ENCODE assay signal across 27 cellular contexts in the genomic region with DNA sequence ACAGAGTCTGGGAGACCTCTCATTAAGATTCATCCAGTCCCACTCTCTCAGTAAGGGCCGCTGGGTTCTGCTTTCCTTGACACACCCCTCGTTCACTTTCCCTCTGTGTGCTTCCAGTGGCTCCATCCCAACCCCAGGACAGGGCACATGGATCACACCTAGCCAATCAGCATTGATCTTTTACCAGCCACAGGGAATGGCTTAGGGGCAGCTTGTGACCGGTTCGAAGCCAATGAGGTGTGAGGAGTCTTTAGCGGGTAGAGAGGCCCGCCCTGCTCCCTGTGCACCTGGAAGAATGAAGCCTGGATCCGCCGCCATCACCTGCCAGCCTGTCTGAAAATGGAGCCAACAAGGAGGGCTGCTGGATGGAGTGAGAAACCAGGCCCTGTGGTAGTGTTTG. TPM values are rescaled to one million over a fixed set of nuclear protein-coding genes. Genes with fewer than 3 reads are reported as not detected.
"Had no signal": no experiment of that assay in that cellular context is flagged by ENCODE, and none has a peak within 500 bp of the region (broad histone marks: within the 10 kb centered on the region; RNA-seq: fewer than 3 reads in every experiment).

No MANE protein-coding gene starts in this region.

- H3K27me3 ChIP-seq: brain microvascular endothelial cell, gastrocnemius medialis, right atrium auricular region, thyroid gland, vagina had no signal

- DNase-seq: activated CD4-positive, alpha-beta T cell treated with anti-CD3 and anti-CD28 coated beads, Interleukin-2, amount 50 U/mL, for 1 hour; activated CD8-positive, alpha-beta memory T cell treated with anti-CD3 and anti-CD28 coated beads for 24 hours; activated CD8-positive, alpha-beta memory T cell treated with anti-CD3 and anti-CD28 coated beads, Interleukin-2, amount 50 U/mL, for 48 hours; activated effector memory CD4-positive, alpha-beta T cell treated with Interleukin-2 at 50 U/mL for 16 hours; activated naive CD4-positive, alpha-beta T cell treated with anti-CD3 and anti-CD28 coated beads, Interleukin-2, amount 50 U/mL, for 16 hours; activated T-cell treated with anti-CD3 and anti-CD28 coated beads, Interleukin-2, amount 50 U/mL, for 48 hours; aorta; brain microvascular endothelial cell; gastrocnemius medialis; immature natural killer cell; kidney glomerular epithelial cell; left ventricle myocardium inferior; mammary epithelial cell; nephron progenitor cell; stimulated activated CD4-positive, alpha-beta T cell treated with anti-CD3 and anti-CD28 coated beads, Interleukin-12 subunit alpha, Interleukin-12 subunit beta, amount 100 ng/mL, for 4 hours; stimulated activated CD4-positive, alpha-beta T cell treated with anti-CD3 and anti-CD28 coated beads, Interleukin-1b, Interleukin-23, amount 100 ng/mL, for 48 hours; stimulated activated CD8-positive, alpha-beta memory T cell treated with anti-CD3 and anti-CD28 coated beads, Interleukin-4, amount 100 ng/mL, for 48 hours; stimulated activated naive CD4-positive, alpha-beta T cell; T1000; thyroid gland had no signal

- H3K36me3 ChIP-seq: brain microvascular endothelial cell, gastrocnemius medialis, left ventricle myocardium inferior, prostate gland, right atrium auricular region, thyroid gland, vagina had no signal

- ATAC-seq: activated CD4-positive, CD25-positive, alpha-beta regulatory T cell treated with anti-CD3 and anti-CD28 coated beads, Interleukin-2, amount 50 U/mL, for 24 hours; gastrocnemius medialis had no signal

- H3K4me3 ChIP-seq: coronary artery, gastrocnemius medialis, left ventricle myocardium inferior, prostate gland, right atrium auricular region, thyroid gland, vagina had no signal

- H3K9me3 ChIP-seq: gastrocnemius medialis, left ventricle myocardium inferior, prostate gland, right atrium auricular region, thyroid gland, vagina had no signal

- H3K4me1 ChIP-seq: gastrocnemius medialis, left ventricle myocardium inferior, prostate gland, right atrium auricular region, thyroid gland, vagina had no signal

- H3K27ac ChIP-seq: brain microvascular endothelial cell, coronary artery, gastrocnemius medialis, left ventricle myocardium inferior, prostate gland, right atrium auricular region, thyroid gland, vagina had no signal

RNA-seq across cellular contexts. Expression of gene OVOL2, which starts 35.2 kb away (rescaled TPM):
- total RNA-seq: aorta, gastrocnemius medialis, left ventricle myocardium inferior, myocyte, omental fat pad, right atrium auricular region had no signal
- polyA plus RNA-seq: immature natural killer cell had no signal
